ENCODE assay signal across 22 cellular contexts in genomic region chr3:146052791-146053310, GRCh38.
DNase-seq lines count a peak whose midpoint lies in the region; ATAC-seq, FAIRE-seq and TF ChIP-seq lines count a peak whose summit lies in the region.
"Had no signal": no experiment of that assay in that cellular context is flagged by ENCODE, and none has a peak within 500 bp of the region (broad histone marks: within the 10 kb centered on the region; RNA-seq: fewer than 3 reads in every experiment).

No MANE protein-coding gene starts in this region.

- no peaks in the 10 kb centered on the region for H3K27me3 ChIP-seq in bronchial epithelial cell (ENCODE audit: control insufficient read depth, insufficient read depth, low read length)
- H3K27me3 ChIP-seq: Peyer's patch had no signal

- H3K4me3 ChIP-seq in GM12865 (ENCODE audit: low read depth, low read length), result no peak overlapping the region
- H3K4me3 ChIP-seq in bronchial epithelial cell (ENCODE audit: low read depth, low read length), result no peak overlapping the region
- H3K4me3 ChIP-seq: A549, Peyer's patch had no signal

- no peaks in the 10 kb centered on the region for H3K36me3 ChIP-seq in bronchial epithelial cell (ENCODE audit: control insufficient read depth, insufficient read depth, low read length)
- H3K36me3 ChIP-seq: Peyer's patch had no signal

- DNase-seq in GM12865 (ENCODE audit: low read depth) (peak; percentile 18), M059J (ENCODE audit: low read depth) (peak; percentile 34), bronchial epithelial cell (ENCODE audit: low read depth) (peak; percentile 26), sciatic nerve (ENCODE audit: low spot score) (no peak)
- no peak for DNase-seq in stimulated activated CD4-positive, alpha-beta T cell treated with anti-CD3 and anti-CD28 coated beads, Interleukin-2, amount 100 ng/mL, for 48 hours
- DNase-seq in activated T-cell treated with anti-CD3 and anti-CD28 coated beads, Interleukin-2, amount 50 U/mL, for 1 hour, result no peak
- DNase-seq: C1 segment of cervical spinal cord, DMS79 treated with DMSO at 0.1 percent for 48 hours, GDM1, MV-4-11, NCI-H1417 treated with DMSO at 0.1 percent for 48 hours, NCI-H2029 treated with DMSO at 0.1 percent for 48 hours, NCI-H2171 treated with DMSO at 0.1 percent for 48 hours, NCI-H82, Peyer's patch had no signal

- ATAC-seq in sciatic nerve, result peak; percentile 89
- ATAC-seq in HG02840 (IDR thresholded peaks at IDR 0.05; ENCODE audit: low FRiP score, unreplicated experiment), result no peak
- ATAC-seq: Right ventricle myocardium inferior had no signal

- intact Hi-C loops in sciatic nerve (cut with DNase I), result no loop called here

- no peak for FAIRE-seq in bronchial epithelial cell (lab: Jason Lieb, UNC)
- FAIRE-seq: A549, GM12891, GM18507, H54, HTR-8/SVneo had no signal

- TF ChIP-seq CTCF in GM12865 (IDR thresholded peaks at IDR 0.05; ENCODE audit: insufficient read depth, low read depth, low read length, missing control alignments), result no peak
- TF ChIP-seq CTCF in bronchial epithelial cell (IDR thresholded peaks at IDR 0.05; ENCODE audit: insufficient read depth, low read length, severe bottlenecking), result no peak

Comparison
In these comparisons a context has a peak if more than half of its experiments do, and no peak if none do; other contexts are left out.
1. DNase-seq: peak in GM12865 (single experiment), M059J (single experiment) and bronchial epithelial cell (single experiment); none in sciatic nerve (single experiment), stimulated activated CD4-positive, alpha-beta T cell treated with anti-CD3 and anti-CD28 coated beads, Interleukin-2, amount 100 ng/mL, for 48 hours (0 of 2) and activated T-cell treated with anti-CD3 and anti-CD28 coated beads, Interleukin-2, amount 50 U/mL, for 1 hour (single experiment).